Comparison of ENCODE assay signal across 1 cellular context in the genomic region with DNA sequence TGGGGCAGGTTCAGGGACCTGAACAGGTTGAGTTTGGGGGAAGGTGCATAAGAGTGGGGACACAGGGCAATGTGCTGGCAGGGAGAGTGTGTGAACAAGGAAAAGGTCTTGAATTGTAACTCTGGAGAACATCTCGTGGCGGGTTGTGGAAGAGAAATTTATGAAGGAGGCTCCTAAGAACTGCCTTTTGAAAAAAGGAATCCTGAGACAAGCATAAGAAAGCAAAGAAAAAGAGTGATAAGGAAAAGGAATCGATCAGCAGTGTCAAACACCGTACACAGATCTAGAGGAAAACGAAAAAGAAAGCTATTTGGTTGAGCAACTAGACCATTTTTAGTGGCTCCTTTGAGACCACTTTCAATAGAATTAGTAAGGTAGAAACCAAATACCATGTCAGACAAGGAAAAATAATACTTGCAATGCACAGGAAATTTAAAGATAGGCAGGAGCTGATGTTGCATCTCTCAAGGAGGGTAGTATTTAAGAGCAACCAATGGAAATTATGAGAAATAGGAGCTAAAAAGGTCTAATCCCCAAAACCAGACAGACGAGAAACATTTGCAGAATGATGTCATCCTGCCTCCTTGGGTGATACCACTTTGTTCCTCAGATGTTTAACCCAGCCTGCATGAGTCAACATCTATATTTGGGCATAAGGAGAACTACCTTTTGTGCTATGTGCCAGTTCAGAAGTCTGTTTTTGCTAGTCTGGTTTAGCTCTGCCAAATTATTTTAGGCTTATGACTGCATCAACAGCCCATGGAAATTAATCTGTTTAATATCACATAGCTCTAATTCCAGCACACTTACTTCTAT.
TF ChIP-seq lines count a peak whose summit lies in the region.

No MANE protein-coding gene starts in this region.

TF ChIP-seq in HepG2, 621 proteins besides CTCF, POLR2A, EP300 and RAD21 (continued from another document):
- TF ChIP-seq DRAP1 (CRISPR knock-in tag; IDR thresholded peaks at IDR 0.05) (no peak), SRF (IDR thresholded peaks at IDR 0.05; ENCODE audit: low read depth, low read length) (peak; percentile 73; the same call in 1 of the 2 replicates), ZSCAN22 (CRISPR knock-in tag; IDR thresholded peaks at IDR 0.05) (no peak), ZFP90 (CRISPR knock-in tag; IDR thresholded peaks at IDR 0.05; ENCODE audit: borderline replicate concordance) (no peak), ATRX (CRISPR knock-in tag; IDR thresholded peaks at IDR 0.05; ENCODE audit: borderline replicate concordance) (no peak), PCBP1 (IDR thresholded peaks at IDR 0.05; ENCODE audit: borderline replicate concordance, low read depth, low read length) (no peak), ZNF350 (CRISPR knock-in tag; IDR thresholded peaks at IDR 0.05; ENCODE audit: borderline replicate concordance, low read depth) (no peak), ZNF747 (CRISPR knock-in tag; IDR thresholded peaks at IDR 0.05; ENCODE audit: borderline replicate concordance) (no peak), KDM4B (CRISPR knock-in tag; IDR thresholded peaks at IDR 0.05) (no peak), POGK (CRISPR knock-in tag; conservative IDR thresholded peaks at IDR 0.05) (no peak)
